In genomic region chr6:37257634-37258404, GRCh38 we compare ENCODE assay signal across 1 cellular context.
A peak's percentile ranks its signal among the peaks of the same experiment; 100 is the strongest.
TF ChIP-seq lines count a peak whose summit lies in the region.

A gene with protein sequence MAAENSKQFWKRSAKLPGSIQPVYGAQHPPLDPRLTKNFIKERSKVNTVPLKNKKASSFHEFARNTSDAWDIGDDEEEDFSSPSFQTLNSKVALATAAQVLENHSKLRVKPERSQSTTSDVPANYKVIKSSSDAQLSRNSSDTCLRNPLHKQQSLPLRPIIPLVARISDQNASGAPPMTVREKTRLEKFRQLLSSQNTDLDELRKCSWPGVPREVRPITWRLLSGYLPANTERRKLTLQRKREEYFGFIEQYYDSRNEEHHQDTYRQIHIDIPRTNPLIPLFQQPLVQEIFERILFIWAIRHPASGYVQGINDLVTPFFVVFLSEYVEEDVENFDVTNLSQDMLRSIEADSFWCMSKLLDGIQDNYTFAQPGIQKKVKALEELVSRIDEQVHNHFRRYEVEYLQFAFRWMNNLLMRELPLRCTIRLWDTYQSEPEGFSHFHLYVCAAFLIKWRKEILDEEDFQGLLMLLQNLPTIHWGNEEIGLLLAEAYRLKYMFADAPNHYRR (plus strand): TSS chr6:37257772. CDS start chr6:37257918, 146 bp downstream.
Gene TMEM217 (minus strand): TSS chr6:37258144. CDS start chr6:37219030, 39,114 bp downstream.

TF ChIP-seq in HepG2, 621 proteins besides CTCF, POLR2A, EP300 and RAD21 (continued from another document):
- no peak for TF ChIP-seq SMARCE1 (IDR thresholded peaks at IDR 0.05; ENCODE audit: borderline replicate concordance)
- no peak for TF ChIP-seq HOXA9 (CRISPR knock-in tag; IDR thresholded peaks at IDR 0.05; ENCODE audit: borderline replicate concordance)
- TF ChIP-seq ZNF430 (CRISPR knock-in tag; IDR thresholded peaks at IDR 0.05), result peak; percentile 85; the same call in 1 of the 2 replicates
- TF ChIP-seq ZNF670 (CRISPR knock-in tag; IDR thresholded peaks at IDR 0.05; ENCODE audit: borderline replicate concordance), result peak; percentile 94
- TF ChIP-seq MBD4 (IDR thresholded peaks at IDR 0.05; ENCODE audit: borderline replicate concordance, low read length), result no peak
- TF ChIP-seq SSRP1 (CRISPR knock-in tag; IDR thresholded peaks at IDR 0.05), result no peak
- no peak for TF ChIP-seq ZNF207 (IDR thresholded peaks at IDR 0.05; ENCODE audit: borderline replicate concordance)
- peak; percentile 32 for TF ChIP-seq THRA (CRISPR knock-in tag; IDR thresholded peaks at IDR 0.05; ENCODE audit: borderline replicate concordance)
- peak; percentile 90 for TF ChIP-seq KMT2A (CRISPR knock-in tag; IDR thresholded peaks at IDR 0.05)
- no peak; the same call in 1 of the 2 replicates for TF ChIP-seq HMG20A (CRISPR knock-in tag; IDR thresholded peaks at IDR 0.05; ENCODE audit: borderline replicate concordance)
- TF ChIP-seq MAX (IDR thresholded peaks at IDR 0.05), result no peak; the same call in 1 of the 2 replicates
